Comparison of ENCODE assay signal across 8 cellular contexts in genomic region chr2:217248312-217248935, GRCh38.
DNase-seq lines count a peak whose midpoint lies in the region; ATAC-seq, FAIRE-seq and TF ChIP-seq lines count a peak whose summit lies in the region.

No MANE protein-coding gene starts in this region.

- no peaks in the 10 kb centered on the region for H4K20me1 ChIP-seq in DND-41 (ENCODE audit: insufficient read depth, low read length)

- ATAC-seq in DND-41 (ENCODE audit: insufficient read depth, low read depth) (peak; percentile 64), GM21723 (IDR thresholded peaks at IDR 0.05; ENCODE audit: unreplicated experiment) (peak; percentile 98), thoracic aorta (ENCODE audit: insufficient number of reproducible peaks, low FRiP score, low read depth) (peak; percentile 35)

- no peak for FAIRE-seq in H54 (lab: Jason Lieb, UNC)

- no peaks in the 10 kb centered on the region for H3K79me2 ChIP-seq in DND-41 (ENCODE audit: insufficient read depth, low read length)

- H3K9me3 ChIP-seq in DND-41 (ENCODE audit: insufficient read depth, low read length, severe bottlenecking) (no peaks in the 10 kb centered on the region), thoracic aorta (no peaks in the 10 kb centered on the region)

- H3K9ac ChIP-seq in DND-41 (ENCODE audit: low read depth, low read length), result no peak overlapping the region

- no peaks in the 10 kb centered on the region for H3K36me3 ChIP-seq in DND-41 (ENCODE audit: insufficient read depth, low read length)
- H3K36me3 ChIP-seq in thoracic aorta, result no peaks in the 10 kb centered on the region

- H3K4me3 ChIP-seq in DND-41 (ENCODE audit: low read depth in 1 of 2, low read length in 2 of 2) (no peak overlapping the region), thoracic aorta (peak overlapping the region; percentile 49)

- TF ChIP-seq POLR2A in H54 (IDR thresholded peaks at IDR 0.05; ENCODE audit: low read depth, low read length), result no peak

- no peak overlapping the region for H3K4me2 ChIP-seq in DND-41 (ENCODE audit: insufficient read depth, low read length)

- no peak for TF ChIP-seq CTCF in DND-41 (IDR thresholded peaks at IDR 0.05; ENCODE audit: borderline replicate concordance, extremely low read depth, low read length, poor library complexity, severe bottlenecking)
- TF ChIP-seq CTCF in thoracic aorta (IDR thresholded peaks at IDR 0.05), result no peak

- H3K4me1 ChIP-seq in DND-41 (ENCODE audit: insufficient read depth, low read length), result no peaks in the 10 kb centered on the region
- peaks cover 5 to 38% of the 10 kb centered on the region in 2 donors for H3K4me1 ChIP-seq in thoracic aorta (ENCODE audit: control insufficient read depth in 1 of 2, low read depth in 2 of 2)

- H2AFZ ChIP-seq in DND-41 (ENCODE audit: low read depth, low read length), result no peak overlapping the region

- H3K27ac ChIP-seq in DND-41 (ENCODE audit: low read length) (no peak overlapping the region), layer of hippocampus (ENCODE audit: low read depth, low read length) (peak overlapping the region; percentile 54), thoracic aorta (peak overlapping the region; percentile 71 to 72)

- DNase-seq in DND-41 (peak; percentile 32), NAMALWA (ENCODE audit: low spot score) (peak; percentile 8), anterior cingulate cortex (lab: John Stamatoyannopoulos, UW) (peak in 57 of 58 donors; percentile 2 to 86 (median 66)), thoracic aorta (ENCODE audit: low spot score) (no peak), GM19238 (ENCODE audit: insufficient read length, low spot score) (no peak), H54 (ENCODE audit: insufficient read length, low spot score) (no peak)

- H3K27me3 ChIP-seq in DND-41 (ENCODE audit: insufficient read depth, low read length, poor library complexity), result peaks cover 21% of the 10 kb centered on the region
- H3K27me3 ChIP-seq in layer of hippocampus (ENCODE audit: control insufficient read depth, insufficient read depth, low read length), result no peaks in the 10 kb centered on the region
- no peaks in the 10 kb centered on the region for H3K27me3 ChIP-seq in thoracic aorta (replicated peaks; ENCODE audit: insufficient read depth)

Comparison
In these comparisons a context has a peak if more than half of its experiments do, and no peak if none do; other contexts are left out.
1. ATAC-seq: peak in every context shown above with its lines; median percentile 98 in GM21723; 64 in DND-41; 35 in thoracic aorta.
2. DNase-seq: peak in DND-41 (single experiment), NAMALWA (single experiment) and anterior cingulate cortex (57 of 58); none in thoracic aorta (single experiment), GM19238 (single experiment) and H54 (single experiment).